32 cellular contexts compared by ENCODE assay signal in genomic region chr3:98984024-98984423, GRCh38.
"Had no signal": no experiment of that assay in that cellular context is flagged by ENCODE, and none has a peak within 500 bp of the region (broad histone marks: within the 10 kb centered on the region; RNA-seq: fewer than 3 reads in every experiment).

No MANE protein-coding gene starts in this region.

- H3K4me1 ChIP-seq: colonic mucosa, gastrocnemius medialis, pancreas, prostate gland had no signal

- H3K9me3 ChIP-seq: colonic mucosa, gastrocnemius medialis, pancreas, prostate gland, right atrium auricular region, vagina had no signal

- H2AFZ ChIP-seq: hepatocyte had no signal

- H3K4me3 ChIP-seq: colonic mucosa, gastrocnemius medialis, hepatocyte, pancreas, prostate gland, right atrium auricular region, smooth muscle cell, vagina had no signal

- H3K79me2 ChIP-seq: hepatocyte had no signal

- H3K4me2 ChIP-seq: hepatocyte, smooth muscle cell had no signal

- H3K27me3 ChIP-seq: colonic mucosa, gastrocnemius medialis, hepatocyte, pancreas, right atrium auricular region, vagina had no signal

- DNase-seq: activated CD4-positive, alpha-beta memory T cell treated with anti-CD3 and anti-CD28 coated beads, Interleukin-2, amount 10 ng/mL, durations not matched to agents 7 days and 5 days; activated CD4-positive, alpha-beta T cell treated with anti-CD3 and anti-CD28 coated beads, Interleukin-2, amount 10 ng/mL, durations not matched to agents 7 days and 5 days; activated CD8-positive, alpha-beta memory T cell treated with anti-CD3 and anti-CD28 coated beads, Interleukin-2, amount 50 U/mL, for 48 hours; activated gamma-delta T cell treated with Interleukin-2 at 50 U/mL for 16 hours; activated naive CD4-positive, alpha-beta T cell treated with anti-CD3 and anti-CD28 coated beads, Interleukin-2, amount 50 U/mL, for 16 hours; activated T-cell treated with anti-CD3 and anti-CD28 coated beads, Interleukin-2, amount 50 U/mL, for 24 hours; amniotic stem cell; colonic mucosa; effector CD8-positive, alpha-beta T cell; erythroblast; gastrocnemius medialis; islet precursor cell; left cardiac atrium; left ventricle myocardium superior; naive B cell; nephron progenitor cell; pancreas; stimulated activated CD4-positive, alpha-beta T cell treated with anti-CD3 and anti-CD28 coated beads, Interleukin-1b, Interleukin-23, amount 100 ng/mL, for 48 hours; stimulated activated CD4-positive, alpha-beta T cell treated with anti-CD3 and anti-CD28 coated beads, Interleukin-4, amount 100 ng/mL, for 4 hours; stimulated activated CD8-positive, alpha-beta memory T cell treated with anti-CD3 and anti-CD28 coated beads, Interleukin-4, amount 100 ng/mL, for 48 hours; stimulated activated naive CD8-positive, alpha-beta T cell treated with anti-CD3 and anti-CD28 coated beads, Interleukin-15, amount 100 ng/mL, for 72 hours; substantia nigra; T-helper 9 cell; WERI-Rb-1 had no signal

- H3K27ac ChIP-seq: colonic mucosa, gastrocnemius medialis, hepatocyte, pancreas, prostate gland, right atrium auricular region, vagina, WERI-Rb-1 had no signal

- H3K36me3 ChIP-seq: colonic mucosa, gastrocnemius medialis, pancreas, prostate gland, right atrium auricular region, vagina, WERI-Rb-1 had no signal

- ATAC-seq: activated CD4-positive, CD25-positive, alpha-beta regulatory T cell treated with anti-CD3 and anti-CD28 coated beads, Interleukin-2, amount 50 U/mL, for 24 hours; activated T-helper 17 cell treated with anti-CD3 and anti-CD28 coated beads, Interleukin-2, amount 50 U/mL, for 72 hours; gastrocnemius medialis; left cardiac atrium; left ventricle myocardium superior; pancreas; stimulated activated memory B cell treated with anti-CD40 and anti-IgM and Interleukin-4, amounts not matched to agents 10 μg/mL and 1 μg/mL and 100 μg/mL, for 72 hours; stimulated activated naive CD8-positive, alpha-beta T cell treated with anti-CD3 and anti-CD28 coated beads, Interleukin-15, amount 100 ng/mL, for 72 hours had no signal
